ENCODE assay signal across 8 cellular contexts in the genomic region with DNA sequence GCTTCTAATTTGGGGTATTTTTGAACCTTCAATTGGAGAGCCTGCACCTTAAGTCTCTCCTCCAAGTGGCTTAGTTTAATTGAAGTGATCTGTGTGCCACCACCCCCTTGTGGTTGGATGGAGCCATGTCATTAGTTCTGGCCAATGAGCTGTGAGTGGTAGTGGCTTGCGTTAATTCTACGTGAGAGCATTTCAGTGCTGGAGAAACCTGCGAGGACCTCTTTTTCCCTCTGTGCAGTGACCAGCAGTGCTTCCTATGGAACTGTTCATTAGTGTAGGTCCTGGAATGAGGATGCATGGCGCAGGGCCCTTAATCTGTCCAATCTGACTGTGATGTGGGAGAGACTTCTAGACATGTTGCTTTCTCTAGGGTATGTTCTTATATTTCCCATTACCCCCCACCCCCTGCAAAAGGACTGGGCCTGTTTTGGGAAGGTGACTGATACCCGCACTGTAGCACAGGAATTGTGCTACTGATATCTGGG. TPM values are rescaled to one million over a fixed set of nuclear protein-coding genes. Genes with fewer than 3 reads are reported as not detected.
DNase-seq lines count a peak whose midpoint lies in the region; ATAC-seq and TF ChIP-seq lines count a peak whose summit lies in the region.

No MANE protein-coding gene starts in this region.

- H3K4me3 Mint-ChIP-seq in central memory CD8-positive, alpha-beta T cell = no peak overlapping the region

- peaks cover 2% of the 10 kb centered on the region for H3K9me3 ChIP-seq in WERI-Rb-1 (ENCODE audit: severe bottlenecking)
- no peaks in the 10 kb centered on the region for H3K9me3 ChIP-seq in liver (ENCODE audit: control insufficient read depth in 4 of 4, low read length in 3 of 4)

- peaks cover 30% of the 10 kb centered on the region for H3K4me1 Mint-ChIP-seq in central memory CD8-positive, alpha-beta T cell

- no peak overlapping the region for H3K9ac ChIP-seq in liver (ENCODE audit: low read depth in 1 of 2, low read length in 2 of 2)

- H3K27ac ChIP-seq in WERI-Rb-1 = no peak overlapping the region
- H3K27ac ChIP-seq in liver (ENCODE audit: low read depth in 1 of 2, low read length in 2 of 2) = no peak overlapping the region

- WGBS in liver = 36% methylated on average over 5 of the region's 5 CpGs

- peaks cover 0 to 19% (median 11%) of the 10 kb centered on the region in 4 donors for H3K4me1 ChIP-seq in liver (ENCODE audit: control insufficient read depth in 4 of 4, insufficient read depth in 4 of 4, low read length in 3 of 4)

- H3K4me3 ChIP-seq in WERI-Rb-1 (ENCODE audit: low read depth, low read length) = no peak overlapping the region
- no peak overlapping the region for H3K4me3 ChIP-seq in liver (ENCODE audit: low read depth in 1 of 3, low read length in 3 of 3)

- ATAC-seq in HG02798 (IDR thresholded peaks at IDR 0.05; ENCODE audit: poor library complexity, unreplicated experiment) = peak; percentile 45
- peak; percentile 58 for ATAC-seq in central memory CD8-positive, alpha-beta T cell (replicated peaks; ENCODE audit: extremely low read depth, poor library complexity, severe bottlenecking)

- H3K36me3 ChIP-seq in WERI-Rb-1 = peaks cover 49% of the 10 kb centered on the region
- no peaks in the 10 kb centered on the region for H3K36me3 ChIP-seq in liver (ENCODE audit: control insufficient read depth in 4 of 4, insufficient read depth in 3 of 4, low read depth in 1 of 4, low read length in 3 of 4)

- no peaks in the 10 kb centered on the region for H3K9me3 Mint-ChIP-seq in central memory CD8-positive, alpha-beta T cell

- peak; percentile 35 for DNase-seq in 8988T
- DNase-seq in NCI-H2081 (lab: John Stamatoyannopoulos, UW) = peak; percentile 21 to 76
- DNase-seq in WERI-Rb-1 = peak; percentile 74
- DNase-seq in central memory CD8-positive, alpha-beta T cell (ENCODE audit: low spot score in 2 of 2) = peak; percentile 38 to 58
- DNase-seq in stimulated activated CD8-positive, alpha-beta memory T cell treated with anti-CD3 and anti-CD28 coated beads, Interleukin-12 subunit alpha, Interleukin-12 subunit beta, amount 100 ng/mL, for 1 hour (ENCODE audit: low read depth) = peak; percentile 47

- TF ChIP-seq RAD21 in liver (IDR thresholded peaks at IDR 0.05) = peak; percentile 87 to 88

- no peak overlapping the region for H3K27ac Mint-ChIP-seq in central memory CD8-positive, alpha-beta T cell (ENCODE audit: low read depth)

- H3K27me3 ChIP-seq in WERI-Rb-1 (ENCODE audit: insufficient read depth, low read depth, severe bottlenecking) = no peaks in the 10 kb centered on the region
- H3K27me3 ChIP-seq in liver (ENCODE audit: control insufficient read depth in 4 of 4, insufficient read depth in 4 of 4, low read length in 3 of 4) = no peaks in the 10 kb centered on the region

- H3K36me3 Mint-ChIP-seq in central memory CD8-positive, alpha-beta T cell (ENCODE audit: insufficient read depth) = peaks cover 9% of the 10 kb centered on the region

- TF ChIP-seq CTCF in GM12873 (IDR thresholded peaks at IDR 0.05; ENCODE audit: insufficient read depth, low read depth, low read length, missing control alignments) = peak; percentile 80
- peak; percentile 85 for TF ChIP-seq CTCF in WERI-Rb-1 (IDR thresholded peaks at IDR 0.05; ENCODE audit: low read depth, low read length)
- peak; percentile 76 for TF ChIP-seq CTCF in liver (IDR thresholded peaks at IDR 0.05; ENCODE audit: low read depth, low read length, missing input control)

- H3K27me3 Mint-ChIP-seq in central memory CD8-positive, alpha-beta T cell = no peaks in the 10 kb centered on the region

TF ChIP-seq in liver, 16 proteins besides CTCF, POLR2A, EP300 and RAD21:
- TF ChIP-seq, protein P1, sequence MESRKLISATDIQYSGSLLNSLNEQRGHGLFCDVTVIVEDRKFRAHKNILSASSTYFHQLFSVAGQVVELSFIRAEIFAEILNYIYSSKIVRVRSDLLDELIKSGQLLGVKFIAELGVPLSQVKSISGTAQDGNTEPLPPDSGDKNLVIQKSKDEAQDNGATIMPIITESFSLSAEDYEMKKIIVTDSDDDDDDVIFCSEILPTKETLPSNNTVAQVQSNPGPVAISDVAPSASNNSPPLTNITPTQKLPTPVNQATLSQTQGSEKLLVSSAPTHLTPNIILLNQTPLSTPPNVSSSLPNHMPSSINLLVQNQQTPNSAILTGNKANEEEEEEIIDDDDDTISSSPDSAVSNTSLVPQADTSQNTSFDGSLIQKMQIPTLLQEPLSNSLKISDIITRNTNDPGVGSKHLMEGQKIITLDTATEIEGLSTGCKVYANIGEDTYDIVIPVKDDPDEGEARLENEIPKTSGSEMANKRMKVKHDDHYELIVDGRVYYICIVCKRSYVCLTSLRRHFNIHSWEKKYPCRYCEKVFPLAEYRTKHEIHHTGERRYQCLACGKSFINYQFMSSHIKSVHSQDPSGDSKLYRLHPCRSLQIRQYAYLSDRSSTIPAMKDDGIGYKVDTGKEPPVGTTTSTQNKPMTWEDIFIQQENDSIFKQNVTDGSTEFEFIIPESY (IDR thresholded peaks at IDR 0.05) = no peak
- TF ChIP-seq HNF4A (conservative IDR thresholded peaks at IDR 0.05) (no peak), RXRA (IDR thresholded peaks at IDR 0.05) (no peak), HNF4G (IDR thresholded peaks at IDR 0.05) (no peak), FOXA1 (IDR thresholded peaks at IDR 0.05) (no peak), GABPA (IDR thresholded peaks at IDR 0.05 in 1 of 2, conservative IDR thresholded peaks at IDR 0.05 in 1 of 2) (no peak), JUND (IDR thresholded peaks at IDR 0.05) (no peak), YY1 (IDR thresholded peaks at IDR 0.05) (no peak), TAF1 (conservative IDR thresholded peaks at IDR 0.05) (no peak), NR2F2 (IDR thresholded peaks at IDR 0.05) (no peak), FOXA2 (IDR thresholded peaks at IDR 0.05) (no peak), EGR1 (IDR thresholded peaks at IDR 0.05; ENCODE audit: low read depth in 2 of 2) (no peak), SP1 (IDR thresholded peaks at IDR 0.05) (no peak)
- TF ChIP-seq, protein P2, sequence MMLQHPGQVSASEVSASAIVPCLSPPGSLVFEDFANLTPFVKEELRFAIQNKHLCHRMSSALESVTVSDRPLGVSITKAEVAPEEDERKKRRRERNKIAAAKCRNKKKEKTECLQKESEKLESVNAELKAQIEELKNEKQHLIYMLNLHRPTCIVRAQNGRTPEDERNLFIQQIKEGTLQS (IDR thresholded peaks at IDR 0.05) = no peak
- TF ChIP-seq, protein P3, sequence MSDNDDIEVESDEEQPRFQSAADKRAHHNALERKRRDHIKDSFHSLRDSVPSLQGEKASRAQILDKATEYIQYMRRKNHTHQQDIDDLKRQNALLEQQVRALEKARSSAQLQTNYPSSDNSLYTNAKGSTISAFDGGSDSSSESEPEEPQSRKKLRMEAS (IDR thresholded peaks at IDR 0.05) = no peak
- TF ChIP-seq, protein P4, sequence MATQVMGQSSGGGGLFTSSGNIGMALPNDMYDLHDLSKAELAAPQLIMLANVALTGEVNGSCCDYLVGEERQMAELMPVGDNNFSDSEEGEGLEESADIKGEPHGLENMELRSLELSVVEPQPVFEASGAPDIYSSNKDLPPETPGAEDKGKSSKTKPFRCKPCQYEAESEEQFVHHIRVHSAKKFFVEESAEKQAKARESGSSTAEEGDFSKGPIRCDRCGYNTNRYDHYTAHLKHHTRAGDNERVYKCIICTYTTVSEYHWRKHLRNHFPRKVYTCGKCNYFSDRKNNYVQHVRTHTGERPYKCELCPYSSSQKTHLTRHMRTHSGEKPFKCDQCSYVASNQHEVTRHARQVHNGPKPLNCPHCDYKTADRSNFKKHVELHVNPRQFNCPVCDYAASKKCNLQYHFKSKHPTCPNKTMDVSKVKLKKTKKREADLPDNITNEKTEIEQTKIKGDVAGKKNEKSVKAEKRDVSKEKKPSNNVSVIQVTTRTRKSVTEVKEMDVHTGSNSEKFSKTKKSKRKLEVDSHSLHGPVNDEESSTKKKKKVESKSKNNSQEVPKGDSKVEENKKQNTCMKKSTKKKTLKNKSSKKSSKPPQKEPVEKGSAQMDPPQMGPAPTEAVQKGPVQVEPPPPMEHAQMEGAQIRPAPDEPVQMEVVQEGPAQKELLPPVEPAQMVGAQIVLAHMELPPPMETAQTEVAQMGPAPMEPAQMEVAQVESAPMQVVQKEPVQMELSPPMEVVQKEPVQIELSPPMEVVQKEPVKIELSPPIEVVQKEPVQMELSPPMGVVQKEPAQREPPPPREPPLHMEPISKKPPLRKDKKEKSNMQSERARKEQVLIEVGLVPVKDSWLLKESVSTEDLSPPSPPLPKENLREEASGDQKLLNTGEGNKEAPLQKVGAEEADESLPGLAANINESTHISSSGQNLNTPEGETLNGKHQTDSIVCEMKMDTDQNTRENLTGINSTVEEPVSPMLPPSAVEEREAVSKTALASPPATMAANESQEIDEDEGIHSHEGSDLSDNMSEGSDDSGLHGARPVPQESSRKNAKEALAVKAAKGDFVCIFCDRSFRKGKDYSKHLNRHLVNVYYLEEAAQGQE (IDR thresholded peaks at IDR 0.05) = no peak

RNA-seq across cellular contexts. Expression of a gene that starts 3.8 kb away (rescaled TPM):
- 1 to 10 TPM; 5.2 to 5.6 TPM for total RNA-seq in liver
- 1 to 10 TPM; 3.9 to 5.1 TPM for polyA plus RNA-seq in liver

RNA-seq across cellular contexts. Expression of a gene that starts 17.1 kb away (rescaled TPM):
- total RNA-seq in liver = 10 to 100 TPM; 15.8 to 20.7 TPM
- 1 to 10 TPM; 6.8 to 8.3 TPM for polyA plus RNA-seq in liver

RNA-seq across cellular contexts. Expression of a gene that starts 49.7 kb away (rescaled TPM):
- 10 to 100 TPM in 1 of 2 donors, 1 to 10 TPM in 1; 5.0 to 11.1 TPM for total RNA-seq in liver
- polyA plus RNA-seq in liver = 1 to 10 TPM; 2.4 to 5.4 TPM
